In the genomic region with DNA sequence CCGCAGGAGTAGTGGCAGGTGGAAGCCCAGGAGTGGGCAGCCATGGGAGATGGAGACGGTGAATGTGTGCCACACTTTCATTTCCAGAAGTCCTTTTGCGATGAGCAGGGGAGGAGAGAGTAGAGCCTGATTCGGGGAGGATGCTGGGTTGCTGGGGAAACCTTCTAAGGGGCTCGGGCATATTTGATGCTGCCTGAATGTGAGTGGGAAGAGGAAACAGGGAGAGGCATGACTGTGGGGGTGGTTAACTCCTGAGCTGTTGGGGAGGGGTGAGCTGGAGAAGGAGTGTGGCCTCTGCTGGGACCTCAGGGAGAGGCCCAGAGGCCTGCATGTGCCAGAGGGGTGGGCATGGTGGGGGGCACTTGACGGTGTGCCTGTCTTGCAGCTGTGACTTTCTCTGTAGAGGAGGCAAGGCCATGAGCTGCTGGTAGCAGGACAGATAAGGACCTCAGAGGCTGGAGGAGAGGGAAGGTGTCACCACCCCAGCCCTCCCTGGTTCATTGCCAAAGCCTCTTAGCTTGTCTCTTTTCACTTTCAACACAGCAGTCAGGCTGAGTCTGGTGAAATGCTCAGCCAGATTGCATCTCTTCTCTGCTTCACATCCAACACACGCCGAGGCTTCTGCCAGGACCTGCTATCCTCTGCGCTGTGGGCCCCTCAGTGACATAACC, we compare ENCODE assay signal across 17 cellular contexts. TPM values are rescaled to one million over a fixed set of nuclear protein-coding genes. Genes with fewer than 3 reads are reported as not detected.
DNase-seq lines count a peak whose midpoint lies in the region; ATAC-seq, FAIRE-seq and TF ChIP-seq lines count a peak whose summit lies in the region.
"Had no signal": no experiment of that assay in that cellular context is flagged by ENCODE, and none has a peak within 500 bp of the region (broad histone marks: within the 10 kb centered on the region; RNA-seq: fewer than 3 reads in every experiment).

No MANE protein-coding gene starts in this region.

- H3K36me3 Mint-ChIP-seq in nephron progenitor cell (ENCODE audit: low read depth) (no peaks in the 10 kb centered on the region), H9 (ENCODE audit: insufficient read depth in 1 of 3, low read depth in 3 of 3) (no peaks in the 10 kb centered on the region)
- H3K36me3 Mint-ChIP-seq: natural killer cell had no signal

- H3K4me1 Mint-ChIP-seq in nephron progenitor cell (peaks cover 14% of the 10 kb centered on the region), H9 (peaks cover 12 to 16% of the 10 kb centered on the region in 2 experiments)
- H3K4me1 Mint-ChIP-seq: activated naive CD8-positive, alpha-beta T cell treated with anti-CD3 and anti-CD28 coated beads, Interleukin-2, amount 50 U/mL, for 24 hours; WTC11 had no signal

- H3K23me2 ChIP-seq in H9 (ENCODE audit: insufficient read length, low read depth, low read length, poor library complexity, severe bottlenecking) = no peaks in the 10 kb centered on the region

- H4K8ac ChIP-seq in H9 (replicated peaks; ENCODE audit: insufficient read length, low read depth, low read length) = no peak overlapping the region

- peaks cover 8% of the 10 kb centered on the region for H3K27me3 Mint-ChIP-seq in nephron progenitor cell (ENCODE audit: low read depth, poor library complexity)
- peaks cover 3% of the 10 kb centered on the region for H3K27me3 Mint-ChIP-seq in H9 (ENCODE audit: low read depth)

- H3K4me2 ChIP-seq in HepG2 (ENCODE audit: low read depth, low read length) = no peak overlapping the region; the same call in 1 of the 2 replicates
- H3K4me2 ChIP-seq in mammary epithelial cell (ENCODE audit: insufficient read depth, low read depth, low read length) = no peak overlapping the region
- no peak overlapping the region for H3K4me2 ChIP-seq in H9 (ENCODE audit: insufficient read depth, insufficient read length, low read length)

- H3K9ac ChIP-seq in liver (ENCODE audit: low read depth in 1 of 2, low read length in 2 of 2) (peak overlapping the region; percentile 1 to 72), HepG2 (ENCODE audit: insufficient read depth, low read depth, low read length) (no peak overlapping the region), mammary epithelial cell (ENCODE audit: insufficient read depth, low read length) (no peak overlapping the region), H9 (ENCODE audit: extremely low read depth, insufficient read length, low read length) (no peak overlapping the region)

- H2BK5ac ChIP-seq in H9 (ENCODE audit: insufficient read length, low read length) = no peak overlapping the region

- no peak for TF ChIP-seq POLR2A in HepG2 (IDR thresholded peaks at IDR 0.05; ENCODE audit: insufficient read depth in 1 of 2, low read depth in 2 of 2, low read length in 2 of 2)

- POLR2A ChIA-PET in HepG2 (lab: Yijun Ruan, JAX) = no interaction called here

- no peak overlapping the region for H3K23ac ChIP-seq in H9 (ENCODE audit: insufficient read length, low read depth, low read length)

- H3K14ac ChIP-seq in H9 (ENCODE audit: insufficient read depth, low read length) = no peak overlapping the region

- no peak overlapping the region for H2AK5ac ChIP-seq in H9 (ENCODE audit: insufficient read length, low read length)

- H3K4me3 Mint-ChIP-seq in nephron progenitor cell (no peak overlapping the region), H9 (no peak overlapping the region)
- H3K4me3 Mint-ChIP-seq: activated CD8-positive, alpha-beta T cell treated with anti-CD3 and anti-CD28 coated beads, Interleukin-2, amount 10 ng/mL, durations not matched to agents 7 days and 5 days; activated naive CD8-positive, alpha-beta T cell treated with anti-CD3 and anti-CD28 coated beads, Interleukin-2, amount 50 U/mL, for 24 hours; natural killer cell; WTC11 had no signal

- no peaks in the 10 kb centered on the region for H3K9me3 ChIP-seq in liver (ENCODE audit: control insufficient read depth in 4 of 4, low read length in 3 of 4)
- no peaks in the 10 kb centered on the region for H3K9me3 ChIP-seq in HepG2 (ENCODE audit: low read length)
- peaks cover 11% of the 10 kb centered on the region for H3K9me3 ChIP-seq in mammary epithelial cell (replicated peaks; ENCODE audit: insufficient read depth, low read length)
- H3K9me3 ChIP-seq in H9 (ENCODE audit: control insufficient read depth, low read depth, low read length) = no peaks in the 10 kb centered on the region
- H3K9me3 ChIP-seq: esophagus squamous epithelium had no signal

- H3T11ph ChIP-seq in H9 (ENCODE audit: low read length) = no peak overlapping the region

- no peak overlapping the region for H2BK12ac ChIP-seq in H9 (ENCODE audit: insufficient read length, low read depth, low read length)

- DNase-seq in HepG2 (ENCODE audit: low spot score) = no peak
- DNase-seq in caudate nucleus (lab: John Stamatoyannopoulos, UW) = peak in 36 of 61 donors; percentile 6 to 78 (median 44)
- DNase-seq in nephron progenitor cell = no peak
- no peak for DNase-seq in mammary epithelial cell
- DNase-seq in H9 = no peak
- DNase-seq: activated CD8-positive, alpha-beta T cell treated with anti-CD3 and anti-CD28 coated beads, Interleukin-2, amount 10 ng/mL, durations not matched to agents 7 days and 5 days; activated naive CD8-positive, alpha-beta T cell treated with anti-CD3 and anti-CD28 coated beads, Interleukin-2, amount 50 U/mL, for 24 hours; activated T-cell treated with anti-CD3 and anti-CD28 coated beads, Interleukin-2, amount 50 U/mL, for 72 hours; esophagus squamous epithelium; GOT3; Kasumi-1; mesenchymal stem cell; natural killer cell had no signal

- no peak for FAIRE-seq in HepG2 (lab: Jason Lieb, UNC)

- BruUV-seq in HepG2 (replicated peaks; lab: Mats Ljungman, UMichigan) (no TSS peak), mammary epithelial cell (replicated peaks; lab: Mats Ljungman, UMichigan) (no TSS peak)

- 68% methylated on average over 9 of the region's 9 CpGs for WGBS in liver
- WGBS in HepG2 (ENCODE audit: low lambda C conversion rate) = 59% methylated on average over 9 of the region's 9 CpGs
- WGBS in mammary epithelial cell (ENCODE audit: low coverage, missing lambda C conversion rate) = 11% methylated on average over 7 of the region's 9 CpGs
- no CpG with 5 or more reads among the region's 9 CpGs for WGBS in H9 (ENCODE audit: extremely low coverage, insufficient read length, low lambda C conversion rate)

- no peak overlapping the region for H3K4ac ChIP-seq in H9 (ENCODE audit: low read depth, low read length)

- H3K27ac Mint-ChIP-seq in nephron progenitor cell (peak overlapping the region; percentile 81), H9 (peak overlapping the region in 1 of 3 experiments; percentile 57; a peak in 2 of 7 replicates)
- H3K27ac Mint-ChIP-seq: activated CD8-positive, alpha-beta T cell treated with anti-CD3 and anti-CD28 coated beads, Interleukin-2, amount 10 ng/mL, durations not matched to agents 7 days and 5 days; activated naive CD8-positive, alpha-beta T cell treated with anti-CD3 and anti-CD28 coated beads, Interleukin-2, amount 50 U/mL, for 24 hours; activated T-cell treated with anti-CD3 and anti-CD28 coated beads, Interleukin-2, amount 50 U/mL, for 72 hours; WTC11 had no signal

- in situ Hi-C loops in HepG2 (cut with HindIII; ENCODE audit: extremely low pct_ligation_motif_present, low pct_unique_long_range_greater_than_20kb) (no loop called here), mammary epithelial cell (cut with MboI; ENCODE audit: low sequenced_read_pairs in 2 of 2) (no loop called here)

- TF ChIP-seq EP300 in HepG2 (IDR thresholded peaks at IDR 0.05; ENCODE audit: low read depth in 2 of 2, low read length in 2 of 2) (no peak), HepG2 (CRISPR knock-in tag; IDR thresholded peaks at IDR 0.05; ENCODE audit: borderline replicate concordance) (no peak)

- CTCF ChIA-PET in HepG2 (lab: Yijun Ruan, JAX; ENCODE audit: low intra/inter-chr PET ratio, low total read pairs) (no interaction called here), mammary epithelial cell (lab: Charles Lee; ENCODE audit: low non-redundant PET) (no interaction called here)

- intact Hi-C loops in HepG2 (cut with micrococcal nuclease; ENCODE audit: unreplicated experiment) = no loop called here
- intact Hi-C loops in mammary epithelial cell (cut with micrococcal nuclease) = no loop called here

- H3K4me3 ChIP-seq in liver (ENCODE audit: low read depth in 1 of 3, low read length in 3 of 3) (no peak overlapping the region), HepG2 (replicated peaks in 1 of 3; ENCODE audit: insufficient read depth in 1 of 3, low read depth in 2 of 3, low read length in 3 of 3) (no peak overlapping the region), mammary epithelial cell (replicated peaks in 1 of 3; ENCODE audit: insufficient read depth in 1 of 3, low read depth in 2 of 3, low read length in 3 of 3) (no peak overlapping the region)
- H3K4me3 ChIP-seq: esophagus squamous epithelium had no signal

- H2BK120ac ChIP-seq in H9 (ENCODE audit: low read depth, low read length, poor library complexity, severe bottlenecking) = no peak overlapping the region

- H4K91ac ChIP-seq in H9 (ENCODE audit: insufficient read length, low read depth, low read length) = no peak overlapping the region

- H4K5ac ChIP-seq in H9 (ENCODE audit: insufficient read length, low read depth, low read length) = no peak overlapping the region

- no peak overlapping the region for H2BK20ac ChIP-seq in H9 (ENCODE audit: low read depth, low read length, poor library complexity, severe bottlenecking)

- H3K36me3 ChIP-seq in liver (ENCODE audit: control insufficient read depth in 4 of 4, insufficient read depth in 3 of 4, low read depth in 1 of 4, low read length in 3 of 4) = no peaks in the 10 kb centered on the region
- H3K36me3 ChIP-seq in HepG2 (replicated peaks in 1 of 2; ENCODE audit: control insufficient read depth in 1 of 2, insufficient read depth in 2 of 2, low read length in 2 of 2) = no peaks in the 10 kb centered on the region
- H3K36me3 ChIP-seq in mammary epithelial cell (ENCODE audit: insufficient read depth, low read length) = no peaks in the 10 kb centered on the region
- H3K36me3 ChIP-seq: esophagus squamous epithelium had no signal

- no peaks in the 10 kb centered on the region for H3K27me3 ChIP-seq in liver (ENCODE audit: control insufficient read depth in 4 of 4, insufficient read depth in 4 of 4, low read length in 3 of 4)
- H3K27me3 ChIP-seq in HepG2 (ENCODE audit: control insufficient read depth in 1 of 2, insufficient read depth in 2 of 2, low read length in 2 of 2) = no peaks in the 10 kb centered on the region
- H3K27me3 ChIP-seq in mammary epithelial cell (ENCODE audit: insufficient read depth, low read length) = no peaks in the 10 kb centered on the region
- no peaks in the 10 kb centered on the region for H3K27me3 ChIP-seq in H9 (ENCODE audit: insufficient read depth, low read length)
- H3K27me3 ChIP-seq: esophagus squamous epithelium had no signal

- no peak overlapping the region for H3K18ac ChIP-seq in H9 (ENCODE audit: insufficient read length, low read depth, low read length)

- H3K79me2 ChIP-seq in HepG2 (ENCODE audit: insufficient read depth, low read length) (no peaks in the 10 kb centered on the region), mammary epithelial cell (ENCODE audit: insufficient read depth, low read length) (no peaks in the 10 kb centered on the region), H9 (ENCODE audit: insufficient read depth, low read length) (no peaks in the 10 kb centered on the region)

- TF ChIP-seq CTCF in liver (IDR thresholded peaks at IDR 0.05; ENCODE audit: low read depth, low read length, missing input control) (no peak), HepG2 (CRISPR knock-in tag; IDR thresholded peaks at IDR 0.05) (no peak), nephron progenitor cell (IDR thresholded peaks at IDR 0.05) (no peak), mammary epithelial cell (conservative IDR thresholded peaks at IDR 0.05 in 1 of 2, IDR thresholded peaks at IDR 0.05 in 1 of 2; ENCODE audit: extremely low read depth in 1 of 2, insufficient read depth in 1 of 2, low read depth in 1 of 2, low read length in 2 of 2) (no peak), H9 (conservative IDR thresholded peaks at IDR 0.05) (no peak)

- H2AFZ ChIP-seq in HepG2 (ENCODE audit: low read length) (no peak overlapping the region), mammary epithelial cell (ENCODE audit: low read depth, low read length) (no peak overlapping the region), H9 (ENCODE audit: low read length) (no peak overlapping the region)

- H4K20me1 ChIP-seq in HepG2 (ENCODE audit: insufficient read depth, low read length) = no peaks in the 10 kb centered on the region
- H4K20me1 ChIP-seq in mammary epithelial cell (ENCODE audit: insufficient read depth, low read length) = no peaks in the 10 kb centered on the region
- H4K20me1 ChIP-seq in H9 (ENCODE audit: control insufficient read depth, insufficient read depth, insufficient read length) = no peaks in the 10 kb centered on the region

- H2BK15ac ChIP-seq in H9 (ENCODE audit: low read depth, low read length) = no peak overlapping the region

- no peak for ATAC-seq in HepG2
- ATAC-seq in HG03342 (IDR thresholded peaks at IDR 0.05; ENCODE audit: unreplicated experiment) = no peak
- no peak for ATAC-seq in GM21381 (IDR thresholded peaks at IDR 0.05; ENCODE audit: unreplicated experiment)
- ATAC-seq: activated CD8-positive, alpha-beta T cell treated with anti-CD3 and anti-CD28 coated beads, Interleukin-2, amount 10 ng/mL, durations not matched to agents 7 days and 5 days; activated naive CD8-positive, alpha-beta T cell treated with anti-CD3 and anti-CD28 coated beads, Interleukin-2, amount 50 U/mL, for 24 hours; activated T-cell treated with anti-CD3 and anti-CD28 coated beads, Interleukin-2, amount 50 U/mL, for 72 hours; WTC11 had no signal

- H3K4me1 ChIP-seq in liver (ENCODE audit: control insufficient read depth in 4 of 4, insufficient read depth in 4 of 4, low read length in 3 of 4) = peaks cover 0 to 35% (median 14%) of the 10 kb centered on the region in 4 donors
- H3K4me1 ChIP-seq in HepG2 (ENCODE audit: insufficient read depth, low read length) = peaks cover 41% of the 10 kb centered on the region
- no peaks in the 10 kb centered on the region for H3K4me1 ChIP-seq in mammary epithelial cell (ENCODE audit: insufficient read depth, low read length)
- H3K4me1 ChIP-seq in H9 (ENCODE audit: insufficient read depth, low read length) = no peaks in the 10 kb centered on the region
- H3K4me1 ChIP-seq: esophagus squamous epithelium had no signal

- peak overlapping the region; percentile 91 to 92 for H3K27ac ChIP-seq in liver (ENCODE audit: low read depth in 1 of 2, low read length in 2 of 2)
- no peak overlapping the region for H3K27ac ChIP-seq in HepG2 (ENCODE audit: extremely low read length, insufficient read depth, low read length)
- H3K27ac ChIP-seq in caudate nucleus (ENCODE audit: low read depth, low read length) = peak overlapping the region; percentile 80
- H3K27ac ChIP-seq in mammary epithelial cell (ENCODE audit: insufficient read depth, low read depth, low read length) = no peak overlapping the region
- no peak overlapping the region for H3K27ac ChIP-seq in H9 (ENCODE audit: insufficient read length, low read depth, low read length)
- H3K27ac ChIP-seq: esophagus squamous epithelium had no signal

- no peaks in the 10 kb centered on the region for H3K79me1 ChIP-seq in H9 (ENCODE audit: insufficient read depth, low read depth, low read length, poor library complexity, severe bottlenecking)

- H3K9me3 Mint-ChIP-seq in nephron progenitor cell (no peaks in the 10 kb centered on the region), H9 (no peaks in the 10 kb centered on the region)
- H3K9me3 Mint-ChIP-seq: activated naive CD8-positive, alpha-beta T cell treated with anti-CD3 and anti-CD28 coated beads, Interleukin-2, amount 50 U/mL, for 24 hours; activated T-cell treated with anti-CD3 and anti-CD28 coated beads, Interleukin-2, amount 50 U/mL, for 72 hours; natural killer cell had no signal

- TF ChIP-seq RAD21 in liver (IDR thresholded peaks at IDR 0.05) (peak in 1 of 2 donors; percentile 55), HepG2 (CRISPR knock-in tag; IDR thresholded peaks at IDR 0.05) (no peak)

- dilution Hi-C loops in mammary epithelial cell (cut with HindIII; ENCODE audit: low sequenced_read_pairs) = no loop called here

- no peak overlapping the region for H3K56ac ChIP-seq in H9 (ENCODE audit: insufficient read length, low read depth, low read length)

RNA-seq across cellular contexts. Expression of gene GLT1D1, which starts 11.4 kb away (rescaled TPM):
- total RNA-seq in liver = 10 to 100 TPM; 13.1 to 17.7 TPM
- 10 to 100 TPM; 10.4 to 14.6 TPM for polyA plus RNA-seq in liver
- total RNA-seq in HepG2 (2016; rRNA removed; fragmentation: Illumina TruSeq; extraction: Trizol) = 0.09 TPM in 1 of 2 replicates, not detected in the other
- total RNA-seq in HepG2 (2016; cell fraction: cytosol; rRNA removed; fragmentation: Illumina TruSeq; extraction: Trizol; ENCODE audit: low read depth) = not detected in 2 replicates
- total RNA-seq in HepG2 (2016; cell fraction: insoluble cytoplasmic fraction; rRNA removed; fragmentation: Illumina TruSeq; extraction: Trizol) = not detected in 2 replicates
- total RNA-seq in HepG2 (2016; cell fraction: membrane; rRNA removed; fragmentation: Illumina TruSeq; extraction: Trizol) = not detected in 2 replicates
- total RNA-seq in HepG2 (2016; cell fraction: nucleus; rRNA removed; fragmentation: Illumina TruSeq; extraction: Trizol) = not detected in 2 replicates
- polyA plus RNA-seq in HepG2 (2011; rRNA removed) = 0.17 and 0.24 TPM in 2 replicates
- 0.12 and 0.24 TPM in 2 replicates for polyA plus RNA-seq in HepG2 (2011; cell fraction: cytosol; rRNA removed)
- 0.10 TPM in 1 of 2 replicates, not detected in the other for polyA plus RNA-seq in HepG2 (2011; cell fraction: nucleus; rRNA removed)
- polyA plus RNA-seq in HepG2 (2012) = 0.20 and 0.48 TPM in 2 replicates
- polyA plus RNA-seq in HepG2 (2016; cell fraction: cytosol; fragmentation: Illumina TruSeq; extraction: Trizol; ENCODE audit: low read depth) = 0.06 TPM in 1 of 2 replicates, not detected in the other
- polyA plus RNA-seq in HepG2 (2016; cell fraction: insoluble cytoplasmic fraction; fragmentation: Illumina TruSeq; extraction: Trizol; ENCODE audit: low read depth) = 0.11 TPM in 1 of 2 replicates, not detected in the other
- polyA plus RNA-seq in HepG2 (2016; cell fraction: membrane; fragmentation: Illumina TruSeq; extraction: Trizol; ENCODE audit: low read depth) = 0.06 and 0.15 TPM in 2 replicates
- not detected in 2 replicates for polyA plus RNA-seq in HepG2 (2016; cell fraction: nucleus; fragmentation: Illumina TruSeq; extraction: Trizol; ENCODE audit: insufficient read depth, low read depth)
- polyA minus RNA-seq in HepG2 (2011; rRNA and poly(A)+ RNA removed; ENCODE audit: low replicate concordance) = 0.04 and 0.07 TPM in 2 replicates
- not detected in 2 replicates for polyA minus RNA-seq in HepG2 (2011; cell fraction: cytosol; rRNA and poly(A)+ RNA removed)
- polyA minus RNA-seq in HepG2 (2011; cell fraction: nucleus; rRNA and poly(A)+ RNA removed) = 0.12 TPM in 1 of 2 replicates, not detected in the other
- total RNA-seq in mammary epithelial cell = not detected
- polyA plus RNA-seq in mammary epithelial cell = not detected
- not detected for polyA minus RNA-seq in mammary epithelial cell
- 6.7 and 7.0 TPM in 2 replicates for total RNA-seq in H9 (2021)
- total RNA-seq: activated CD8-positive, alpha-beta T cell treated with anti-CD3 and anti-CD28 coated beads, Interleukin-2, amount 10 ng/mL, durations not matched to agents 7 days and 5 days had no signal

RNA-seq across cellular contexts. Expression of gene SLC15A4, which starts 40.9 kb away (rescaled TPM):
- 10 to 100 TPM; 20.2 to 25.3 TPM for total RNA-seq in liver
- polyA plus RNA-seq in liver = 1 to 10 TPM; 7.3 to 9.6 TPM
- total RNA-seq in HepG2 (2016; rRNA removed; fragmentation: Illumina TruSeq; extraction: Trizol) = 8.2 and 17.3 TPM in 2 replicates
- total RNA-seq in HepG2 (2016; cell fraction: cytosol; rRNA removed; fragmentation: Illumina TruSeq; extraction: Trizol; ENCODE audit: low read depth) = 21.9 and 22.2 TPM in 2 replicates
- 8.5 and 19.3 TPM in 2 replicates for total RNA-seq in HepG2 (2016; cell fraction: insoluble cytoplasmic fraction; rRNA removed; fragmentation: Illumina TruSeq; extraction: Trizol)
- total RNA-seq in HepG2 (2016; cell fraction: membrane; rRNA removed; fragmentation: Illumina TruSeq; extraction: Trizol) = 11.6 and 11.8 TPM in 2 replicates
- total RNA-seq in HepG2 (2016; cell fraction: nucleus; rRNA removed; fragmentation: Illumina TruSeq; extraction: Trizol) = 26.9 and 28.3 TPM in 2 replicates
- polyA plus RNA-seq in HepG2 (2011; rRNA removed) = 22.7 and 25.8 TPM in 2 replicates
- 15.4 and 23.5 TPM in 2 replicates for polyA plus RNA-seq in HepG2 (2011; cell fraction: cytosol; rRNA removed)
- 21.1 and 23.8 TPM in 2 replicates for polyA plus RNA-seq in HepG2 (2011; cell fraction: nucleus; rRNA removed)
- 13.2 and 17.3 TPM in 2 replicates for polyA plus RNA-seq in HepG2 (2012)
- polyA plus RNA-seq in HepG2 (2016; cell fraction: cytosol; fragmentation: Illumina TruSeq; extraction: Trizol; ENCODE audit: low read depth) = 2.0 and 2.3 TPM in 2 replicates
- polyA plus RNA-seq in HepG2 (2016; cell fraction: insoluble cytoplasmic fraction; fragmentation: Illumina TruSeq; extraction: Trizol; ENCODE audit: low read depth) = 6.8 and 7.6 TPM in 2 replicates
- polyA plus RNA-seq in HepG2 (2016; cell fraction: membrane; fragmentation: Illumina TruSeq; extraction: Trizol; ENCODE audit: low read depth) = 3.5 and 4.1 TPM in 2 replicates
- 28.4 and 32.6 TPM in 2 replicates for polyA plus RNA-seq in HepG2 (2016; cell fraction: nucleus; fragmentation: Illumina TruSeq; extraction: Trizol; ENCODE audit: insufficient read depth, low read depth)
- polyA minus RNA-seq in HepG2 (2011; rRNA and poly(A)+ RNA removed; ENCODE audit: low replicate concordance) = 47.4 and 97.4 TPM in 2 replicates
- polyA minus RNA-seq in HepG2 (2011; cell fraction: cytosol; rRNA and poly(A)+ RNA removed) = 23.1 and 28.7 TPM in 2 replicates
- polyA minus RNA-seq in HepG2 (2011; cell fraction: nucleus; rRNA and poly(A)+ RNA removed) = 45.4 and 58.3 TPM in 2 replicates
- 10 to 100 TPM; 27.3 to 50.0 TPM for total RNA-seq in mammary epithelial cell
- polyA plus RNA-seq in mammary epithelial cell = 31.7 TPM
- 62.3 TPM for polyA minus RNA-seq in mammary epithelial cell
- 21.6 and 23.0 TPM in 2 replicates for total RNA-seq in H9 (2021)

Comparison
In these comparisons a context has a peak if more than half of its experiments do, and no peak if none do; other contexts are left out.
1. H3K27ac ChIP-seq: peak in liver (2 of 2) and caudate nucleus (single experiment); none in HepG2 (single experiment), mammary epithelial cell (single experiment) and H9 (single experiment).
2. H3K9ac ChIP-seq: peak in liver (2 of 2); none in HepG2 (single experiment), mammary epithelial cell (single experiment) and H9 (single experiment).
3. DNase-seq: peak in caudate nucleus (36 of 61); none in HepG2 (single experiment), nephron progenitor cell (single experiment), mammary epithelial cell (single experiment) and H9 (single experiment).